Comparison of ENCODE assay signal across 21 cellular contexts in genomic region chr6:134147033-134147533, GRCh38.
"Had no signal": no experiment of that assay in that cellular context is flagged by ENCODE, and none has a peak within 500 bp of the region (broad histone marks: within the 10 kb centered on the region; RNA-seq: fewer than 3 reads in every experiment).

No MANE protein-coding gene starts in this region.

- H3K27me3 Mint-ChIP-seq: naive B cell; stimulated activated naive B cell treated with anti-CD40 and anti-IgM and Interleukin-4, amounts not matched to agents 10 μg/mL and 1 μg/mL and 100 μg/mL, for 72 hours; stimulated activated naive CD8-positive, alpha-beta T cell treated with anti-CD3 and anti-CD28 coated beads, Interleukin-15, Interleukin-2, amounts not matched to agents 100 ng/mL and 50 ng/mL, for 24 hours had no signal

- FAIRE-seq: frontal cortex, keratinocyte had no signal

- H3K36me3 ChIP-seq: left lung, spleen, thoracic aorta had no signal

- H3K27ac Mint-ChIP-seq: mesothelial cell of epicardium; natural killer cell treated with Interleukin-12 subunit alpha and Interleukin-12 subunit beta and Interleukin-15 and Interleukin-18, amount 100 ng/mL, for 72 hours; stimulated activated naive B cell treated with anti-CD40 and anti-IgM and Interleukin-4, amounts not matched to agents 10 μg/mL and 1 μg/mL and 100 μg/mL, for 72 hours; stimulated activated naive CD8-positive, alpha-beta T cell treated with anti-CD3 and anti-CD28 coated beads, Interleukin-15, Interleukin-2, amounts not matched to agents 100 ng/mL and 50 ng/mL, for 24 hours had no signal

- H3K27ac ChIP-seq: left lung, psoas muscle, skin epidermis, spleen, thoracic aorta had no signal

- H3K4me3 Mint-ChIP-seq: mesothelial cell of epicardium; naive B cell; natural killer cell treated with Interleukin-12 subunit alpha and Interleukin-12 subunit beta and Interleukin-15 and Interleukin-18, amount 100 ng/mL, for 72 hours; neural crest cell; stimulated activated naive B cell treated with anti-CD40 and anti-IgM and Interleukin-4, amounts not matched to agents 10 μg/mL and 1 μg/mL and 100 μg/mL, for 72 hours; stimulated activated naive CD8-positive, alpha-beta T cell treated with anti-CD3 and anti-CD28 coated beads, Interleukin-15, Interleukin-2, amounts not matched to agents 100 ng/mL and 50 ng/mL, for 24 hours had no signal

- H3K9me3 ChIP-seq: left lung, mucosa of descending colon, psoas muscle, spleen, thoracic aorta had no signal

- H3K36me3 Mint-ChIP-seq: mesothelial cell of epicardium; naive B cell; natural killer cell treated with Interleukin-12 subunit alpha and Interleukin-12 subunit beta and Interleukin-15 and Interleukin-18, amount 100 ng/mL, for 72 hours; stimulated activated naive B cell treated with anti-CD40 and anti-IgM and Interleukin-4, amounts not matched to agents 10 μg/mL and 1 μg/mL and 100 μg/mL, for 72 hours had no signal

- H3K4me3 ChIP-seq: left lung, mucosa of descending colon, psoas muscle, skin epidermis, spleen, thoracic aorta had no signal

- H3K4me1 Mint-ChIP-seq: mesothelial cell of epicardium had no signal

- H3K9me3 Mint-ChIP-seq: mesothelial cell of epicardium; natural killer cell treated with Interleukin-12 subunit alpha and Interleukin-12 subunit beta and Interleukin-15 and Interleukin-18, amount 100 ng/mL, for 72 hours; neural crest cell; stimulated activated naive CD8-positive, alpha-beta T cell treated with anti-CD3 and anti-CD28 coated beads, Interleukin-15, Interleukin-2, amounts not matched to agents 100 ng/mL and 50 ng/mL, for 24 hours had no signal

- DNase-seq: cortex of kidney; left lung; mesenchymal stem cell; mucosa of descending colon; naive B cell; nucleus accumbens; psoas muscle; right cardiac atrium; spleen; stimulated activated CD4-positive, alpha-beta T cell treated with anti-CD3 and anti-CD28 coated beads, Interleukin-15, amount 100 ng/mL, for 24 hours; stimulated activated CD4-positive, alpha-beta T cell treated with anti-CD3 and anti-CD28 coated beads, Interleukin-2, amount 100 ng/mL, for 48 hours; stimulated activated naive B cell treated with anti-CD40 and anti-IgM and Interleukin-4, amounts not matched to agents 10 μg/mL and 1 μg/mL and 100 μg/mL, for 72 hours; trophoblast cell had no signal

- ATAC-seq: left lung; mucosa of descending colon; natural killer cell treated with Interleukin-12 subunit alpha and Interleukin-12 subunit beta and Interleukin-15 and Interleukin-18, amount 100 ng/mL, for 72 hours; psoas muscle; stimulated activated naive B cell treated with anti-CD40 and anti-IgM and Interleukin-4, amounts not matched to agents 10 μg/mL and 1 μg/mL and 100 μg/mL, for 72 hours had no signal

- H3K4me1 ChIP-seq: left lung, psoas muscle, spleen had no signal

- H3K27me3 ChIP-seq: left lung, spleen had no signal
